ENCODE assay signal across 12 cellular contexts in the genomic region with DNA sequence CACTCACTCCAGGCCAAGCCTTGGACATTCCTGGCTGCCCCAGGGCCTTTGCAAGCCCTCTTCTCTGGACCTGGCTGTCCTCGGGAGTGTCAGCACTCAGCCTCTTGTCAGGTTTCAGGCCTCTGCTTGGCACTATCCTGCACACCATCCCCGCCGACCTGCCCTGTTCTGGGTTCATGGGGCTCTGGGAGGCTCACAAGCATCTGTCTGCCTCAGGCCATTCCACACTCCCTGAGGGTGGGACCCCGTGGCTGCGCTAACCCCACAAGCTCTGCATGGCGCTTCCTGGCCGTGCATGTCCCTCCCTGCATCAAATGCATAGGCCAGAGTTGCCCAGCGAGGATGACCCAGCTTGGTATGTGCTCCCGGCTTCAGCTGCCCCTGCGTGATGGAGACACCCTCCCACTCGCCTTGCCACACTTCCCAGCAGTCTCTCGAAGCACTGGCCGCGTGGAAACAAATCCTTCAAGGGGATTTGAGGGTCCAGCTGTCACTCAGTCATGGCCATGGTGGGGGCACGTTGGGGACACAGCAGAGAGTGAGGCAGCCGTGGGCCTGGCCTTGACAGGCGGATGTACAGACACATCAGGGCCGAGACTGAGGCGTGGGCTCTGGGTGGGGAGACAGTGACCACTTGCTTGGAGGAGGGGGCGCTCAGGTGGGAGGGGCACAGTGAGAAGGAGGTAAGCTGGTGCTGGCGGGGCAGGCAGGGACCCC.
DNase-seq lines count a peak whose midpoint lies in the region; ATAC-seq, FAIRE-seq and TF ChIP-seq lines count a peak whose summit lies in the region.
"Had no signal": no experiment of that assay in that cellular context is flagged by ENCODE, and none has a peak within 500 bp of the region (broad histone marks: within the 10 kb centered on the region; RNA-seq: fewer than 3 reads in every experiment).

No MANE protein-coding gene starts in this region.

- CTCF ChIA-PET in IMR-90 (lab: Yijun Ruan, JAX), result interaction anchor here (0.5 to 5.1 kb wide), 12 partner anchors 11 to 436 kb away, joined by 3 to 116 read pairs (median 4); partner anchors contain the start of genes CDKN1C and KCNQ1
- CTCF ChIA-PET in H1 (lab: Charles Lee; ENCODE audit: partially characterized antibody), result interaction anchor here (0.5 to 14.3 kb wide), 99 partner anchors 8 to 401 kb away, joined by 3 to 521 read pairs (median 5); partner anchors contain the start of genes CDKN1C, PHLDA2 and TSSC4

- peaks cover 3% of the 10 kb centered on the region for H3K9me1 ChIP-seq in IMR-90 (ENCODE audit: insufficient read depth, low read length)

- no peak overlapping the region for H3K27ac ChIP-seq in IMR-90 (ENCODE audit: insufficient read depth, low read length)
- H3K27ac ChIP-seq in H1 (ENCODE audit: low read depth, low read length), result no peak overlapping the region
- H3K27ac ChIP-seq in mesenchymal stem cell (ENCODE audit: low read length, poor library complexity, severe bottlenecking), result no peak overlapping the region
- no peak overlapping the region for H3K27ac ChIP-seq in testis
- H3K27ac ChIP-seq: neutrophil, suprapubic skin had no signal

- 0 out of 4 replicates have a peak overlapping the region, but pooled peaks of 1 of the 2 experiments have one; percentile 42 for H4K8ac ChIP-seq in IMR-90 (ENCODE audit: low read depth in 2 of 2, low read length in 2 of 2)
- peak overlapping the region; percentile 53; the same call in 1 of the 2 replicates for H4K8ac ChIP-seq in H1 (ENCODE audit: extremely low read depth, insufficient read depth, low read length)
- peak overlapping the region; percentile 66 for H4K8ac ChIP-seq in mesenchymal stem cell (ENCODE audit: low read length)

- H3K4me3 ChIP-seq in IMR-90 (ENCODE audit: insufficient read depth, low read depth, low read length), result no peak overlapping the region
- no peak overlapping the region for H3K4me3 ChIP-seq in H1 (ENCODE audit: extremely low read depth in 1 of 4, insufficient read depth in 2 of 4, low read depth in 3 of 4, low read length in 4 of 4)
- H3K4me3 ChIP-seq in mesenchymal stem cell (ENCODE audit: insufficient read depth in 1 of 2, low read depth in 1 of 2, low read length in 2 of 2), result no peak overlapping the region
- no peak overlapping the region for H3K4me3 ChIP-seq in testis

- H2BK120ac ChIP-seq in IMR-90 (ENCODE audit: low read depth, low read length), result no peak overlapping the region
- H2BK120ac ChIP-seq in H1 (replicated peaks; ENCODE audit: low read depth, low read length), result no peak overlapping the region
- H2BK120ac ChIP-seq in mesenchymal stem cell (ENCODE audit: low read depth, low read length), result no peak overlapping the region

- H3K79me1 ChIP-seq in IMR-90 (ENCODE audit: low read depth in 1 of 2, low read length in 2 of 2), result no peaks in the 10 kb centered on the region
- no peaks in the 10 kb centered on the region for H3K79me1 ChIP-seq in H1 (ENCODE audit: low read depth, low read length)
- H3K79me1 ChIP-seq in mesenchymal stem cell (replicated peaks; ENCODE audit: low read length, poor library complexity, severe bottlenecking), result no peaks in the 10 kb centered on the region

- TF ChIP-seq POLR2A in IMR-90 (IDR thresholded peaks at IDR 0.05; ENCODE audit: low read depth, low read length), result no peak
- TF ChIP-seq POLR2A in H1 (IDR thresholded peaks at IDR 0.05; ENCODE audit: control extremely low read depth in 1 of 2, low read depth in 2 of 2, low read length in 2 of 2), result no peak
- no peak for TF ChIP-seq POLR2A in testis (IDR thresholded peaks at IDR 0.05)

- in situ Hi-C loops in IMR-90 (cut with MboI; ENCODE audit: low sequenced_read_pairs), result loop anchor here (5.0 kb wide), 2 partner anchors 105 to 355 kb away; partner anchors contain the start of gene CDKN1C

- ATAC-seq in IMR-90 (ENCODE audit: low read depth) (no peak), GM19035 (IDR thresholded peaks at IDR 0.05; ENCODE audit: unreplicated experiment) (no peak)

- H3K9ac ChIP-seq in IMR-90 (ENCODE audit: low read depth, low read length) (no peak overlapping the region), H1 (replicated peaks in 1 of 4; ENCODE audit: extremely low read depth in 1 of 4, low read depth in 3 of 4, low read length in 3 of 4) (no peak overlapping the region), mesenchymal stem cell (ENCODE audit: low read length) (no peak overlapping the region)

- 57% methylated on average over 15 of the region's 21 CpGs; no CpG with 5 or more reads in 1 of the 2 experiments for WGBS in IMR-90 (ENCODE audit: extremely low coverage in 2 of 2, insufficient read length in 1 of 2), 2 experiments
- 84% methylated on average over 21 of the region's 21 CpGs; no CpG with 5 or more reads in 1 of the 2 experiments for WGBS in H1 (ENCODE audit: extremely low coverage in 1 of 2, insufficient coverage in 1 of 2, insufficient read length in 1 of 2, insufficient replicate concordance in 2 of 2, low coverage in 1 of 2, low lambda C conversion rate in 2 of 2, missing lambda C conversion rate in 1 of 2), 2 experiments
- 70% methylated on average over 21 of the region's 21 CpGs for WGBS in mesenchymal stem cell
- 66 to 67% methylated on average over 8 to 21 of the region's 21 CpGs for WGBS in testis, 2 donors

- no peak overlapping the region for H3K4me2 ChIP-seq in IMR-90 (ENCODE audit: low read depth, low read length)
- no peak overlapping the region for H3K4me2 ChIP-seq in H1 (ENCODE audit: insufficient read depth in 1 of 2, low read depth in 2 of 2, low read length in 2 of 2)
- H3K4me2 ChIP-seq in mesenchymal stem cell (ENCODE audit: low read length, poor library complexity, severe bottlenecking), result no peak overlapping the region

- H3K27me3 ChIP-seq in IMR-90 (ENCODE audit: control insufficient read depth, insufficient read depth, low read length), result peaks cover 13% of the 10 kb centered on the region; the same call in 1 of the 2 replicates
- peaks cover 1 to 38% (median 13%) of the 10 kb centered on the region in 4 experiments; a peak in 5 of 7 replicates for H3K27me3 ChIP-seq in H1 (replicated peaks in 1 of 4; ENCODE audit: control insufficient read depth in 3 of 4, extremely low read depth in 1 of 4, insufficient read depth in 3 of 4, low read length in 3 of 4)
- H3K27me3 ChIP-seq in mesenchymal stem cell (ENCODE audit: control insufficient read depth in 1 of 2, insufficient read depth in 1 of 2, low read length in 2 of 2), result peaks cover 27 to 63% of the 10 kb centered on the region in 2 experiments
- no peaks in the 10 kb centered on the region for H3K27me3 ChIP-seq in testis
- H3K27me3 ChIP-seq: BE2C had no signal

- H3K4ac ChIP-seq in IMR-90 (ENCODE audit: low read depth, low read length), result peak overlapping the region; percentile 48; the same call in 1 of the 2 replicates
- H3K4ac ChIP-seq in H1 (replicated peaks; ENCODE audit: insufficient read length, low read depth, low read length), result no peak overlapping the region
- peak overlapping the region in 1 of 2 experiments; percentile 17 for H3K4ac ChIP-seq in mesenchymal stem cell (ENCODE audit: low read depth in 1 of 2, low read length in 2 of 2)

- H2BK15ac ChIP-seq in IMR-90 (ENCODE audit: low read depth, low read length) (no peak overlapping the region), H1 (ENCODE audit: low read length) (peak overlapping the region; percentile 95; the same call in 1 of the 2 replicates), mesenchymal stem cell (ENCODE audit: low read depth, poor library complexity, severe bottlenecking) (peak overlapping the region; percentile 20)

- no peaks in the 10 kb centered on the region for H3K79me2 ChIP-seq in H1 (ENCODE audit: control insufficient read depth in 1 of 2, insufficient read depth in 2 of 2, low read length in 2 of 2)

- DNase-seq in IMR-90, result no peak
- no peak for DNase-seq in H1 (ENCODE audit: low read depth in 1 of 2, low spot score in 2 of 2)
- DNase-seq in mesenchymal stem cell, result no peak
- peak; percentile 21 for DNase-seq in testis
- DNase-seq in NCI-H774 (lab: John Stamatoyannopoulos, UW), result no peak
- DNase-seq in globus pallidus (ENCODE audit: low spot score), result no peak

- TF ChIP-seq RAD21 in IMR-90 (IDR thresholded peaks at IDR 0.05; ENCODE audit: low read length) (no peak), H1 (IDR thresholded peaks at IDR 0.05 in 1 of 2, conservative IDR thresholded peaks at IDR 0.05 in 1 of 2; ENCODE audit: low read depth in 2 of 2, low read length in 2 of 2) (no peak)

- H4K91ac ChIP-seq in IMR-90 (ENCODE audit: insufficient read depth, low read depth, low read length), result no peak overlapping the region
- H4K91ac ChIP-seq in H1 (replicated peaks; ENCODE audit: insufficient read length, low read length), result no peak overlapping the region
- H4K91ac ChIP-seq in mesenchymal stem cell (ENCODE audit: low read length), result peak overlapping the region; percentile 70

- H3K14ac ChIP-seq in IMR-90 (replicated peaks; ENCODE audit: low read depth, low read length) (no peak overlapping the region), H1 (ENCODE audit: insufficient read length) (no peak overlapping the region), mesenchymal stem cell (ENCODE audit: low read length in 2 of 2) (no peak overlapping the region)

- H3K18ac ChIP-seq in IMR-90 (ENCODE audit: low read depth, low read length) (no peak overlapping the region), H1 (ENCODE audit: extremely low read depth, low read length) (peak overlapping the region; percentile 32; the same call in 1 of the 2 replicates), mesenchymal stem cell (ENCODE audit: low read depth in 1 of 2, low read length in 2 of 2) (no peak overlapping the region)

- BruUV-seq in IMR-90 (replicated peaks; lab: Mats Ljungman, UMichigan), result no TSS peak

- peak overlapping the region; percentile 37 for H2AK9ac ChIP-seq in IMR-90 (replicated peaks; ENCODE audit: low read depth, low read length, poor library complexity)

- H3K23me2 ChIP-seq in H1 (ENCODE audit: low read depth, low read length), result no peaks in the 10 kb centered on the region

- H2AFZ ChIP-seq in IMR-90 (replicated peaks; ENCODE audit: low read length, poor library complexity) (peak overlapping the region; percentile 87), H1 (ENCODE audit: low read length) (no peak overlapping the region), mesenchymal stem cell (ENCODE audit: low read depth, low read length) (no peak overlapping the region)

- peak overlapping the region; percentile 28; the same call in 1 of the 2 replicates for H2AK5ac ChIP-seq in IMR-90 (ENCODE audit: low read depth, low read length)
- no peak overlapping the region for H2AK5ac ChIP-seq in H1 (ENCODE audit: low read depth, low read length)
- no peak overlapping the region for H2AK5ac ChIP-seq in mesenchymal stem cell (ENCODE audit: low read length, severe bottlenecking)

- H3K23ac ChIP-seq in IMR-90 (ENCODE audit: low read depth, low read length) (no peak overlapping the region), H1 (ENCODE audit: insufficient read length) (no peak overlapping the region), mesenchymal stem cell (ENCODE audit: low read length in 2 of 2) (no peak overlapping the region)

- TF ChIP-seq EP300 in H1 (IDR thresholded peaks at IDR 0.05; ENCODE audit: borderline replicate concordance in 1 of 2, low read depth in 2 of 2, low read length in 2 of 2), result no peak

- POLR2A ChIA-PET in IMR-90 (lab: Charles Lee; ENCODE audit: unreplicated experiment), result no interaction called here
- POLR2A ChIA-PET in H1 (lab: Charles Lee; ENCODE audit: partially characterized antibody), result interaction anchor here (1.0 to 3.2 kb wide), 4 partner anchors 96 to 397 kb away, joined by 3 to 16 read pairs (median 6); partner anchors contain the start of genes CDKN1C and PHLDA2

- H3K36me3 ChIP-seq in IMR-90 (ENCODE audit: control insufficient read depth, insufficient read depth, low read length) (no peaks in the 10 kb centered on the region), H1 (ENCODE audit: control insufficient read depth in 2 of 4, insufficient read depth in 4 of 4, low read length in 3 of 4) (no peaks in the 10 kb centered on the region), mesenchymal stem cell (ENCODE audit: control insufficient read depth in 1 of 2, insufficient read depth in 2 of 2, low read depth in 1 of 2, low read length in 2 of 2) (no peaks in the 10 kb centered on the region), testis (ENCODE audit: low read depth, missing control alignments) (no peaks in the 10 kb centered on the region)
- H3K36me3 ChIP-seq: BE2C, suprapubic skin had no signal

- H2BK5ac ChIP-seq in IMR-90 (ENCODE audit: low read depth, low read length, poor library complexity, severe bottlenecking) (no peak overlapping the region), H1 (ENCODE audit: low read depth, low read length) (no peak overlapping the region), mesenchymal stem cell (ENCODE audit: low read depth, low read length, poor library complexity, severe bottlenecking) (no peak overlapping the region)

- FAIRE-seq in H1 (lab: Jason Lieb, UNC), result no peak
- FAIRE-seq: bronchial epithelial cell, H54 had no signal

- H3K56ac ChIP-seq in IMR-90 (ENCODE audit: extremely low read depth, insufficient read depth, low read length) (no peak overlapping the region), H1 (replicated peaks; ENCODE audit: insufficient read length, low read depth, low read length) (no peak overlapping the region)

- peak overlapping the region; percentile 27; the same call in 1 of the 2 replicates for H2BK12ac ChIP-seq in H1 (ENCODE audit: low read depth, low read length)
- peak overlapping the region; percentile 38 to 43 for H2BK12ac ChIP-seq in mesenchymal stem cell (ENCODE audit: low read length in 2 of 2)

- no peak for TF ChIP-seq CTCF in IMR-90 (conservative IDR thresholded peaks at IDR 0.05; ENCODE audit: low read depth, low read length)
- no peak for TF ChIP-seq CTCF in H1 (IDR thresholded peaks at IDR 0.05; ENCODE audit: control extremely low read depth in 1 of 3, insufficient read depth in 1 of 3, low read depth in 1 of 3, low read length in 3 of 3)
- TF ChIP-seq CTCF in testis (IDR thresholded peaks at IDR 0.05), result no peak

- dilution Hi-C loops in IMR-90 (cut with HindIII; ENCODE audit: low sequenced_read_pairs, unreplicated experiment), result no loop called here

- no peak overlapping the region for H2BK20ac ChIP-seq in IMR-90 (ENCODE audit: low read depth, low read length)
- no peak overlapping the region for H2BK20ac ChIP-seq in H1 (ENCODE audit: low read length)

- H3K4me1 ChIP-seq in IMR-90 (ENCODE audit: control insufficient read depth, insufficient read depth, low read length) (peaks cover 14% of the 10 kb centered on the region), H1 (replicated peaks in 1 of 4; ENCODE audit: control insufficient read depth in 3 of 4, insufficient read depth in 4 of 4, low read length in 3 of 4) (peaks cover 4 to 16% (median 10%) of the 10 kb centered on the region in 4 experiments), mesenchymal stem cell (ENCODE audit: control insufficient read depth, insufficient read depth, low read depth, low read length) (peaks cover 30% of the 10 kb centered on the region), testis (peaks cover 7% of the 10 kb centered on the region)
- H3K4me1 ChIP-seq: BE2C had no signal

- no peaks in the 10 kb centered on the region for H4K20me1 ChIP-seq in IMR-90 (ENCODE audit: insufficient read depth, low read length)
- peaks cover 0 to 7% of the 10 kb centered on the region in 2 experiments for H4K20me1 ChIP-seq in H1 (replicated peaks in 1 of 2; ENCODE audit: control insufficient read depth in 1 of 2, insufficient read depth in 2 of 2, low read length in 2 of 2)

- intact Hi-C loops in IMR-90 (cut with micrococcal nuclease), result loop anchor here (1.0 to 5.0 kb wide), 5 partner anchors 167 to 460 kb away; partner anchors contain the start of genes KCNQ1OT1 and NAP1L4
- intact Hi-C loops in testis (cut with DNase I; ENCODE audit: low total_unique reads), result loop anchor here (2.0 to 5.0 kb wide), 2 partner anchors 105 to 357 kb away; no protein-coding TSS in a partner anchor

- H4K5ac ChIP-seq in IMR-90 (ENCODE audit: low read depth, low read length) (no peak overlapping the region), H1 (ENCODE audit: insufficient read length, low read depth, low read length) (peak overlapping the region; percentile 38)

- H3K9me3 ChIP-seq in IMR-90 (ENCODE audit: control insufficient read depth, insufficient read depth, low read length) (no peaks in the 10 kb centered on the region), H1 (ENCODE audit: insufficient read depth in 2 of 2, low read depth in 1 of 2, low read length in 1 of 2) (no peaks in the 10 kb centered on the region), mesenchymal stem cell (ENCODE audit: control insufficient read depth, low read length) (no peaks in the 10 kb centered on the region), testis (no peaks in the 10 kb centered on the region)
- H3K9me3 ChIP-seq: BE2C, neutrophil, suprapubic skin had no signal
